Comparison of ENCODE assay signal across 3 cellular contexts in the genomic region with DNA sequence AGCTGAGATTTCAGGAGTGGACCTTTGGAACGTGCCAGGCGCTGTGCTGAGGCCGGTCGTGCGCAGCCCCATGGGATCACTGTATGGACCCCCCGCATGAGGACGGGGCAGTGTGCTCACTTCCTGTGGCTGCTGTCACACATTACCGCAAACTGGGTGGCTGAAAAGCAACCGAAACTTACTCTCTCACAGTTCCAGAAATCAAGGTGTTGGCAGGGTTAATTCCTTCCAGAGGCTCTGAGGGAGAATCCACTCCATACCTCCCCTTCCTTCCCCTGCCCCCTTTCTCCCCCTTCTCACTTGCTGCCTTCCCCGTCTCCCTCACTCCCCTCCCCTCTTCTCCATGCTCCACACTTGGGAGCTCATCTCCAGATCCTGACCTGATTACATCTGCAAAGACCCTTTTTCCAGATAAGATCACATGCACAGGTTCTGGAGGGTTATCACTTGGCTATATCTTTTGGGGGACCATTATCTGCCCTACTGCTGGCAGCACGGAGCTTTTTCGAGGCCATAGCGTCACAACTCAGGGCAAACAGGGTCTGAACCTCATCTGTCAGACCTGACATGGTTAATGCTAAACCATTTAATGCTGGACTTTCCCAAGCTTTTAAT.
TF ChIP-seq lines count a peak whose summit lies in the region.

No MANE protein-coding gene starts in this region.

TF ChIP-seq in SK-N-SH, 30 proteins besides CTCF, POLR2A, EP300 and RAD21:
- TF ChIP-seq TCF12 (IDR thresholded peaks at IDR 0.05) (no peak), TAF1 (IDR thresholded peaks at IDR 0.05; ENCODE audit: borderline replicate concordance, low read depth, low read length) (no peak), TEAD4 (IDR thresholded peaks at IDR 0.05; ENCODE audit: borderline replicate concordance, insufficient read depth) (no peak), FOXJ3 (CRISPR knock-in tag; IDR thresholded peaks at IDR 0.05) (no peak), GATA2 (CRISPR knock-in tag; IDR thresholded peaks at IDR 0.05) (peak; percentile 71)
TF ChIP-seq in SK-N-SH: peak in this region for 1.

TF ChIP-seq in SK-N-SH treated with all-trans-retinoic acid at 6 μM for 48 hours, 23 proteins besides CTCF, POLR2A, EP300 and RAD21:
- TF ChIP-seq ARNTL (CRISPR knock-in tag; IDR thresholded peaks at IDR 0.05; ENCODE audit: borderline replicate concordance, low read depth) (no peak), GLIS3 (CRISPR knock-in tag; IDR thresholded peaks at IDR 0.05) (no peak), SNAI2 (CRISPR knock-in tag; IDR thresholded peaks at IDR 0.05) (no peak), ZFP3 (CRISPR knock-in tag; IDR thresholded peaks at IDR 0.05) (no peak), PPARA (CRISPR knock-in tag; IDR thresholded peaks at IDR 0.05; ENCODE audit: borderline replicate concordance) (no peak), ZNF8 (CRISPR knock-in tag; IDR thresholded peaks at IDR 0.05) (no peak), TOX (CRISPR knock-in tag; IDR thresholded peaks at IDR 0.05; ENCODE audit: borderline replicate concordance) (no peak), ZNF70 (CRISPR knock-in tag; IDR thresholded peaks at IDR 0.05) (no peak), BACH2 (CRISPR knock-in tag; IDR thresholded peaks at IDR 0.05; ENCODE audit: borderline replicate concordance) (no peak), ESRRG (CRISPR knock-in tag; IDR thresholded peaks at IDR 0.05) (no peak), OSR1 (CRISPR knock-in tag; IDR thresholded peaks at IDR 0.05) (no peak), ISL1 (CRISPR knock-in tag; IDR thresholded peaks at IDR 0.05) (no peak), RARB (CRISPR knock-in tag; IDR thresholded peaks at IDR 0.05) (no peak), CSDC2 (CRISPR knock-in tag; IDR thresholded peaks at IDR 0.05) (no peak), ZC3H10 (CRISPR knock-in tag; IDR thresholded peaks at IDR 0.05) (no peak)
- TF ChIP-seq, protein P1, sequence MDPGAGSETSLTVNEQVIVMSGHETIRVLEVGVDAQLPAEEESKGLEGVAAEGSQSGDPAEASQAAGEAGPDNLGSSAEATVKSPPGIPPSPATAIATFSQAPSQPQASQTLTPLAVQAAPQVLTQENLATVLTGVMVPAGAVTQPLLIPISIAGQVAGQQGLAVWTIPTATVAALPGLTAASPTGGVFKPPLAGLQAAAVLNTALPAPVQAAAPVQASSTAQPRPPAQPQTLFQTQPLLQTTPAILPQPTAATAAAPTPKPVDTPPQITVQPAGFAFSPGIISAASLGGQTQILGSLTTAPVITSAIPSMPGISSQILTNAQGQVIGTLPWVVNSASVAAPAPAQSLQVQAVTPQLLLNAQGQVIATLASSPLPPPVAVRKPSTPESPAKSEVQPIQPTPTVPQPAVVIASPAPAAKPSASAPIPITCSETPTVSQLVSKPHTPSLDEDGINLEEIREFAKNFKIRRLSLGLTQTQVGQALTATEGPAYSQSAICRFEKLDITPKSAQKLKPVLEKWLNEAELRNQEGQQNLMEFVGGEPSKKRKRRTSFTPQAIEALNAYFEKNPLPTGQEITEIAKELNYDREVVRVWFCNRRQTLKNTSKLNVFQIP (CRISPR knock-in tag; IDR thresholded peaks at IDR 0.05; ENCODE audit: borderline replicate concordance, low read depth): no peak
- TF ChIP-seq, protein P2, sequence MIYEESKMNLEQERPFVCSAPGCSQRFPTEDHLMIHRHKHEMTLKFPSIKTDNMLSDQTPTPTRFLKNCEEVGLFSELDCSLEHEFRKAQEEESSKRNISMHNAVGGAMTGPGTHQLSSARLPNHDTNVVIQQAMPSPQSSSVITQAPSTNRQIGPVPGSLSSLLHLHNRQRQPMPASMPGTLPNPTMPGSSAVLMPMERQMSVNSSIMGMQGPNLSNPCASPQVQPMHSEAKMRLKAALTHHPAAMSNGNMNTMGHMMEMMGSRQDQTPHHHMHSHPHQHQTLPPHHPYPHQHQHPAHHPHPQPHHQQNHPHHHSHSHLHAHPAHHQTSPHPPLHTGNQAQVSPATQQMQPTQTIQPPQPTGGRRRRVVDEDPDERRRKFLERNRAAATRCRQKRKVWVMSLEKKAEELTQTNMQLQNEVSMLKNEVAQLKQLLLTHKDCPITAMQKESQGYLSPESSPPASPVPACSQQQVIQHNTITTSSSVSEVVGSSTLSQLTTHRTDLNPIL (CRISPR knock-in tag; IDR thresholded peaks at IDR 0.05; ENCODE audit: low read depth): no peak
- TF ChIP-seq, protein P3, sequence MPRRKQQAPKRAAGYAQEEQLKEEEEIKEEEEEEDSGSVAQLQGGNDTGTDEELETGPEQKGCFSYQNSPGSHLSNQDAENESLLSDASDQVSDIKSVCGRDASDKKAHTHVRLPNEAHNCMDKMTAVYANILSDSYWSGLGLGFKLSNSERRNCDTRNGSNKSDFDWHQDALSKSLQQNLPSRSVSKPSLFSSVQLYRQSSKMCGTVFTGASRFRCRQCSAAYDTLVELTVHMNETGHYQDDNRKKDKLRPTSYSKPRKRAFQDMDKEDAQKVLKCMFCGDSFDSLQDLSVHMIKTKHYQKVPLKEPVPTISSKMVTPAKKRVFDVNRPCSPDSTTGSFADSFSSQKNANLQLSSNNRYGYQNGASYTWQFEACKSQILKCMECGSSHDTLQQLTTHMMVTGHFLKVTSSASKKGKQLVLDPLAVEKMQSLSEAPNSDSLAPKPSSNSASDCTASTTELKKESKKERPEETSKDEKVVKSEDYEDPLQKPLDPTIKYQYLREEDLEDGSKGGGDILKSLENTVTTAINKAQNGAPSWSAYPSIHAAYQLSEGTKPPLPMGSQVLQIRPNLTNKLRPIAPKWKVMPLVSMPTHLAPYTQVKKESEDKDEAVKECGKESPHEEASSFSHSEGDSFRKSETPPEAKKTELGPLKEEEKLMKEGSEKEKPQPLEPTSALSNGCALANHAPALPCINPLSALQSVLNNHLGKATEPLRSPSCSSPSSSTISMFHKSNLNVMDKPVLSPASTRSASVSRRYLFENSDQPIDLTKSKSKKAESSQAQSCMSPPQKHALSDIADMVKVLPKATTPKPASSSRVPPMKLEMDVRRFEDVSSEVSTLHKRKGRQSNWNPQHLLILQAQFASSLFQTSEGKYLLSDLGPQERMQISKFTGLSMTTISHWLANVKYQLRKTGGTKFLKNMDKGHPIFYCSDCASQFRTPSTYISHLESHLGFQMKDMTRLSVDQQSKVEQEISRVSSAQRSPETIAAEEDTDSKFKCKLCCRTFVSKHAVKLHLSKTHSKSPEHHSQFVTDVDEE (CRISPR knock-in tag; IDR thresholded peaks at IDR 0.05): no peak
- TF ChIP-seq, protein P4, sequence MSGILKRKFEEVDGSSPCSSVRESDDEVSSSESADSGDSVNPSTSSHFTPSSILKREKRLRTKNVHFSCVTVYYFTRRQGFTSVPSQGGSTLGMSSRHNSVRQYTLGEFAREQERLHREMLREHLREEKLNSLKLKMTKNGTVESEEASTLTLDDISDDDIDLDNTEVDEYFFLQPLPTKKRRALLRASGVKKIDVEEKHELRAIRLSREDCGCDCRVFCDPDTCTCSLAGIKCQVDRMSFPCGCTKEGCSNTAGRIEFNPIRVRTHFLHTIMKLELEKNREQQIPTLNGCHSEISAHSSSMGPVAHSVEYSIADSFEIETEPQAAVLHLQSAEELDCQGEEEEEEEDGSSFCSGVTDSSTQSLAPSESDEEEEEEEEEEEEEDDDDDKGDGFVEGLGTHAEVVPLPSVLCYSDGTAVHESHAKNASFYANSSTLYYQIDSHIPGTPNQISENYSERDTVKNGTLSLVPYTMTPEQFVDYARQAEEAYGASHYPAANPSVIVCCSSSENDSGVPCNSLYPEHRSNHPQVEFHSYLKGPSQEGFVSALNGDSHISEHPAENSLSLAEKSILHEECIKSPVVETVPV (CRISPR knock-in tag; IDR thresholded peaks at IDR 0.05): no peak

TF ChIP-seq in H1, 55 proteins besides CTCF, POLR2A, EP300 and RAD21:
- TF ChIP-seq CREB1 (IDR thresholded peaks at IDR 0.05) (no peak), GTF2F1 (IDR thresholded peaks at IDR 0.05; ENCODE audit: borderline replicate concordance, low read depth, low read length) (no peak), SP1 (IDR thresholded peaks at IDR 0.05; ENCODE audit: low read depth, low read length) (no peak), SRF (IDR thresholded peaks at IDR 0.05; ENCODE audit: low read depth, low read length) (no peak), CTBP2 (IDR thresholded peaks at IDR 0.05; ENCODE audit: borderline replicate concordance, insufficient read depth, insufficient read length, low read length) (no peak), CHD2 (IDR thresholded peaks at IDR 0.05; ENCODE audit: low read length) (no peak), HDAC2 (IDR thresholded peaks at IDR 0.05; ENCODE audit: borderline replicate concordance in 1 of 2, low read depth in 2 of 2, low read length in 2 of 2) (no peak), HDAC6 (IDR thresholded peaks at IDR 0.05; ENCODE audit: low read depth, low read length) (no peak), PHF8 (conservative IDR thresholded peaks at IDR 0.05; ENCODE audit: low read depth, low read length) (no peak), TEAD4 (IDR thresholded peaks at IDR 0.05; ENCODE audit: low read depth, low read length) (no peak), ASH2L (IDR thresholded peaks at IDR 0.05; ENCODE audit: low read length) (no peak), NRF1 (IDR thresholded peaks at IDR 0.05; ENCODE audit: low read depth, low read length) (no peak), SAP30 (IDR thresholded peaks at IDR 0.05; ENCODE audit: insufficient read depth, insufficient replicate concordance, low read length) (no peak), BRCA1 (IDR thresholded peaks at IDR 0.05; ENCODE audit: low read depth, low read length) (no peak), CHD1 (IDR thresholded peaks at IDR 0.05; ENCODE audit: low read depth, low read length) (no peak)
- TF ChIP-seq, protein P5, sequence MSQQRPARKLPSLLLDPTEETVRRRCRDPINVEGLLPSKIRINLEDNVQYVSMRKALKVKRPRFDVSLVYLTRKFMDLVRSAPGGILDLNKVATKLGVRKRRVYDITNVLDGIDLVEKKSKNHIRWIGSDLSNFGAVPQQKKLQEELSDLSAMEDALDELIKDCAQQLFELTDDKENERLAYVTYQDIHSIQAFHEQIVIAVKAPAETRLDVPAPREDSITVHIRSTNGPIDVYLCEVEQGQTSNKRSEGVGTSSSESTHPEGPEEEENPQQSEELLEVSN (IDR thresholded peaks at IDR 0.05): no peak
- TF ChIP-seq, protein P6, sequence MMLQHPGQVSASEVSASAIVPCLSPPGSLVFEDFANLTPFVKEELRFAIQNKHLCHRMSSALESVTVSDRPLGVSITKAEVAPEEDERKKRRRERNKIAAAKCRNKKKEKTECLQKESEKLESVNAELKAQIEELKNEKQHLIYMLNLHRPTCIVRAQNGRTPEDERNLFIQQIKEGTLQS (IDR thresholded peaks at IDR 0.05; ENCODE audit: insufficient read depth, low read depth, low read length): no peak
- TF ChIP-seq, protein P7, sequence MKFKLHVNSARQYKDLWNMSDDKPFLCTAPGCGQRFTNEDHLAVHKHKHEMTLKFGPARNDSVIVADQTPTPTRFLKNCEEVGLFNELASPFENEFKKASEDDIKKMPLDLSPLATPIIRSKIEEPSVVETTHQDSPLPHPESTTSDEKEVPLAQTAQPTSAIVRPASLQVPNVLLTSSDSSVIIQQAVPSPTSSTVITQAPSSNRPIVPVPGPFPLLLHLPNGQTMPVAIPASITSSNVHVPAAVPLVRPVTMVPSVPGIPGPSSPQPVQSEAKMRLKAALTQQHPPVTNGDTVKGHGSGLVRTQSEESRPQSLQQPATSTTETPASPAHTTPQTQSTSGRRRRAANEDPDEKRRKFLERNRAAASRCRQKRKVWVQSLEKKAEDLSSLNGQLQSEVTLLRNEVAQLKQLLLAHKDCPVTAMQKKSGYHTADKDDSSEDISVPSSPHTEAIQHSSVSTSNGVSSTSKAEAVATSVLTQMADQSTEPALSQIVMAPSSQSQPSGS (IDR thresholded peaks at IDR 0.05; ENCODE audit: low read length): no peak
